Comparison of ENCODE assay signal across 13 cellular contexts in genomic region chr3:184633185-184633584, GRCh38.
"Had no signal": no experiment of that assay in that cellular context is flagged by ENCODE, and none has a peak within 500 bp of the region (broad histone marks: within the 10 kb centered on the region; RNA-seq: fewer than 3 reads in every experiment).

No MANE protein-coding gene starts in this region.

- H3K4me1 ChIP-seq: body of pancreas, parathyroid adenoma had no signal

- DNase-seq: activated naive CD4-positive, alpha-beta T cell treated with anti-CD3 and anti-CD28 coated beads, Interleukin-2, amount 50 U/mL, for 16 hours; amniotic stem cell; body of pancreas; effector CD4-positive, alpha-beta T cell; mammary epithelial cell; stimulated activated CD4-positive, alpha-beta T cell treated with anti-CD3 and anti-CD28 coated beads, Interleukin-4, amount 100 ng/mL, for 4 hours had no signal

- H3K4me3 Mint-ChIP-seq: natural killer cell treated with Interleukin-12 subunit alpha and Interleukin-12 subunit beta and Interleukin-15 and Interleukin-18, amount 100 ng/mL, for 72 hours; T-helper 2 cell treated with Interferon-gamma antibody and Interleukin-4, amounts not matched to agents 5 μg/mL and 100 μg/mL, for 36 hours had no signal

- H3K9ac ChIP-seq: parathyroid adenoma had no signal

- H3K27ac Mint-ChIP-seq: activated T-helper 2 cell treated with anti-CD3 and anti-CD28 coated beads, Interferon-gamma antibody, Interleukin-2, Interleukin-4, amounts not matched to agents 10 μg/mL and 5 μg/mL and 100 μg/mL, durations not matched to agents 14 hours and 24 hours and 36 hours; natural killer cell treated with Interleukin-12 subunit alpha and Interleukin-12 subunit beta and Interleukin-15 and Interleukin-18, amount 100 ng/mL, for 72 hours; T-helper 2 cell treated with Interferon-gamma antibody and Interleukin-4, amounts not matched to agents 5 μg/mL and 100 μg/mL, for 36 hours had no signal

- H3K27ac ChIP-seq: body of pancreas, parathyroid adenoma had no signal

- H3K9me3 ChIP-seq: body of pancreas, mucosa of descending colon had no signal

- H3K36me3 Mint-ChIP-seq: natural killer cell treated with Interleukin-12 subunit alpha and Interleukin-12 subunit beta and Interleukin-15 and Interleukin-18, amount 100 ng/mL, for 72 hours had no signal

- H3K9me3 Mint-ChIP-seq: activated T-helper 2 cell treated with anti-CD3 and anti-CD28 coated beads, Interferon-gamma antibody, Interleukin-2, Interleukin-4, amounts not matched to agents 10 μg/mL and 5 μg/mL and 100 μg/mL, durations not matched to agents 14 hours and 24 hours and 36 hours; natural killer cell treated with Interleukin-12 subunit alpha and Interleukin-12 subunit beta and Interleukin-15 and Interleukin-18, amount 100 ng/mL, for 72 hours; T-helper 2 cell treated with Interferon-gamma antibody and Interleukin-4, amounts not matched to agents 5 μg/mL and 100 μg/mL, for 36 hours had no signal

- H3K27me3 ChIP-seq: body of pancreas had no signal

- ATAC-seq: activated CD4-positive, CD25-positive, alpha-beta regulatory T cell treated with anti-CD3 and anti-CD28 coated beads, Interleukin-2, amount 50 U/mL, for 24 hours; body of pancreas; natural killer cell treated with Interleukin-12 subunit alpha and Interleukin-12 subunit beta and Interleukin-15 and Interleukin-18, amount 100 ng/mL, for 72 hours had no signal

- H3K4me3 ChIP-seq: body of pancreas, mucosa of descending colon, skin epidermis had no signal
